In the genomic region with DNA sequence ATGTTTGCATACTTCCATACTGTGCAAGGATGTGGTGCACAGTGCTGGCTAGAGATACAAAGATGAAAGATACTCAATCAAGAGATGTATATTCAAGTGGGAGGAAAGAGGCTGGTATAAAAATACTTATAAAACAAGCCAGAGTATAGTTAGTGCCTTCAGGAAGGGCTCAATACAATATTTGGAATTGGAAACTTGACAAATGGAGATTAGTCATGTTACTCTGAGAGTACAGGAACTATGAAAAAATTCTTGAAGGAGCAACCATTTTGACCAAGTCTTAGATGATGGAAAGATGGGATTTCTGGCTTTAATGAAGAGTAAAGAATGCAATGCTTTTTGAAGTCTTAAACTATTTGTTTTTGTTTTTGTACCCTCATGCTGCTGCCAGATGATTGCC, we compare ENCODE assay signal across 15 cellular contexts.
"Had no signal": no experiment of that assay in that cellular context is flagged by ENCODE, and none has a peak within 500 bp of the region (broad histone marks: within the 10 kb centered on the region; RNA-seq: fewer than 3 reads in every experiment).

No MANE protein-coding gene starts in this region.

- H3K27ac ChIP-seq: ascending aorta, suprapubic skin, VCaP had no signal

- DNase-seq: activated CD8-positive, alpha-beta memory T cell treated with anti-CD3 and anti-CD28 coated beads, Interleukin-2, amount 50 U/mL, for 48 hours; activated CD8-positive, alpha-beta T cell treated with anti-CD3 and anti-CD28 coated beads, Interleukin-2, amount 10 ng/mL, durations not matched to agents 7 days and 5 days; activated naive CD4-positive, alpha-beta T cell treated with Interleukin-2 at 50 U/mL for 16 hours; activated naive CD8-positive, alpha-beta T cell treated with anti-CD3 and anti-CD28 coated beads, Interleukin-2, amount 50 U/mL, for 24 hours; cortex of kidney; effector memory CD4-positive, alpha-beta T cell; foreskin melanocyte; stimulated activated CD4-positive, alpha-beta T cell treated with anti-CD3 and anti-CD28 coated beads, Interleukin-12 subunit alpha, Interleukin-12 subunit beta, amount 100 ng/mL, for 4 hours; stimulated activated naive CD4-positive, alpha-beta T cell treated with Interleukin-2 at 50 U/mL for 16 hours; T-helper 1 cell had no signal

- ATAC-seq: activated CD8-positive, alpha-beta T cell treated with anti-CD3 and anti-CD28 coated beads, Interleukin-2, amount 10 ng/mL, durations not matched to agents 7 days and 5 days; activated naive CD8-positive, alpha-beta T cell treated with anti-CD3 and anti-CD28 coated beads, Interleukin-2, amount 50 U/mL, for 24 hours; left lobe of liver; sciatic nerve had no signal

- H3K27me3 ChIP-seq: ascending aorta, suprapubic skin had no signal

- H3K36me3 ChIP-seq: ascending aorta, suprapubic skin had no signal

- H3K4me3 ChIP-seq: ascending aorta, suprapubic skin had no signal

- H3K9me3 ChIP-seq: ascending aorta, suprapubic skin had no signal
